ENCODE assay signal across 25 cellular contexts in the genomic region with DNA sequence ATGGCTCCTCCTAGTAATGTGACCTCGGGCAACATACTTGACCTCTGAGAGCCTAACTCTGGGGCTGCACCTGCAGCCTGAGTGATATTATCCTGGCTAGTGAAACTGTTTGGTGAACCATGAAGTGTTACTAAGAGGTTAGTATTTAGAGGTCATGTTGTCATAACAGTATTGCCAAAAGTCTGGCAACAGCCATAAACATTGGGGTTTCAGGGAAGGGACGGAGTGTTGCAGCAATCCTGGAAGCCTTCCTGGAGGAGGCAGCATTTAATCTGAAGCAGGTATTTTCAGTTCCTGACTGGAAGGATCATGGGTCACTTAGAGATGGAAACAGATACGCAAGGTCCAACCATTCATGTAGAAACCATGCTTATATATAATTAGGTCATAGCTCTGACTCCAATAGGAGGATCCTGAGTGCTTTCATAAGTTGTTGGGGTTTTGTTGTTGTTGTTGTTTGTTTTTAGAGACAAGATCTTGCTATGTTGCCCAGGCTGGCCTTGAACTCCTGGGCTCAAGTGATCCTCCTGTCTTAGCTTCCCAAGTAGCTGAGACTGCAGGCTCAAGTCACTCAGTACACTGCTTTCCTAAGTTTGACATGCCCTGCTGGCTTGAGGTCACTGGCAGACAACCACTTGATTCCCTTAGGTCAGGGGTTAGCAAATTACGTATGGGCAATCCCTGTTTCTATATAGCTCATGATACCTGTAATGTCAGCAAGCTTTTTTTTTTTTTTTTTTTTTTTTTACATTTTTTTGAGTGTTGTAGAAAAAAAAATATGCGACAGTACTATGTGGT. TPM values are rescaled to one million over a fixed set of nuclear protein-coding genes. Genes with fewer than 3 reads are reported as not detected.
DNase-seq lines count a peak whose midpoint lies in the region; ATAC-seq and TF ChIP-seq lines count a peak whose summit lies in the region.
"Had no signal": no experiment of that assay in that cellular context is flagged by ENCODE, and none has a peak within 500 bp of the region (broad histone marks: within the 10 kb centered on the region; RNA-seq: fewer than 3 reads in every experiment).

No MANE protein-coding gene starts in this region.

- H3K14ac ChIP-seq in IMR-90 (replicated peaks; ENCODE audit: low read depth, low read length), result peak overlapping the region; percentile 85

- TF ChIP-seq CTCF in A673 (conservative IDR thresholded peaks at IDR 0.05; ENCODE audit: low read depth, low read length) (no peak), IMR-90 (conservative IDR thresholded peaks at IDR 0.05; ENCODE audit: low read depth, low read length) (no peak), brain (conservative IDR thresholded peaks at IDR 0.05) (no peak), neural cell (IDR thresholded peaks at IDR 0.05; ENCODE audit: poor library complexity, severe bottlenecking) (no peak), tibial nerve (IDR thresholded peaks at IDR 0.05) (no peak), GM23338 (conservative IDR thresholded peaks at IDR 0.05; ENCODE audit: low read depth in 2 of 2) (no peak)

- no peak overlapping the region for H2AK9ac ChIP-seq in IMR-90 (replicated peaks; ENCODE audit: low read depth, low read length, poor library complexity)

- peak overlapping the region; percentile 51; the same call in 1 of the 2 replicates for H3K18ac ChIP-seq in IMR-90 (ENCODE audit: low read depth, low read length)

- peaks cover 42% of the 10 kb centered on the region for H3K4me1 ChIP-seq in A673 (ENCODE audit: insufficient read depth, low read length, poor library complexity, severe bottlenecking)
- H3K4me1 ChIP-seq in IMR-90 (ENCODE audit: control insufficient read depth, insufficient read depth, low read length), result peaks cover 11% of the 10 kb centered on the region; the same call in 1 of the 2 replicates
- no peaks in the 10 kb centered on the region for H3K4me1 ChIP-seq in tibial nerve
- H3K4me1 ChIP-seq in GM23338 (ENCODE audit: insufficient read depth), result peaks cover 16% of the 10 kb centered on the region
- H3K4me1 ChIP-seq: BLaER1, body of pancreas, gastrocnemius medialis, sigmoid colon, transverse colon had no signal

- POLR2A ChIA-PET in A673 (lab: Charles Lee; ENCODE audit: low non-redundant PET), result interaction anchor here (0.6 kb wide), 1 partner anchor 49 kb away, joined by 5 read pairs; no protein-coding TSS in a partner anchor
- POLR2A ChIA-PET in IMR-90 (lab: Charles Lee; ENCODE audit: unreplicated experiment), result interaction anchor here (0.6 kb wide), 3 partner anchors 11 to 341 kb away, joined by 4 to 12 read pairs (median 9); no protein-coding TSS in a partner anchor

- H3K27me3 ChIP-seq in A673 (replicated peaks; ENCODE audit: insufficient read depth, low read depth, low read length, poor library complexity) (no peaks in the 10 kb centered on the region), IMR-90 (ENCODE audit: control insufficient read depth, insufficient read depth, low read length) (no peaks in the 10 kb centered on the region), neural cell (ENCODE audit: insufficient read depth, low read depth, low read length) (no peaks in the 10 kb centered on the region), tibial nerve (no peaks in the 10 kb centered on the region), GM23338 (ENCODE audit: insufficient read depth) (no peaks in the 10 kb centered on the region)
- H3K27me3 ChIP-seq: BLaER1, body of pancreas, gastrocnemius medialis, sigmoid colon, stomach, transverse colon had no signal

- H3K4me2 ChIP-seq in IMR-90 (ENCODE audit: low read depth, low read length), result no peak overlapping the region
- no peak overlapping the region for H3K4me2 ChIP-seq in neural cell (ENCODE audit: low read length)
- H3K4me2 ChIP-seq in GM23338, result no peak overlapping the region
- H3K4me2 ChIP-seq: BLaER1 had no signal

- TF ChIP-seq POLR2A in IMR-90 (IDR thresholded peaks at IDR 0.05; ENCODE audit: low read depth, low read length), result no peak
- TF ChIP-seq POLR2A in tibial nerve (IDR thresholded peaks at IDR 0.05), result no peak

- WGBS in IMR-90 (ENCODE audit: extremely low coverage in 2 of 2, insufficient read length in 1 of 2), 2 experiments, result 71% methylated on average over 2 of the region's 5 CpGs; no CpG with 5 or more reads in 1 of the 2 experiments
- 90 to 91% methylated on average over 5 of the region's 5 CpGs for WGBS in tibial nerve, 2 donors

- peak overlapping the region; percentile 74 to 84; a peak in 3 of 4 replicates for H4K8ac ChIP-seq in IMR-90 (ENCODE audit: low read depth in 2 of 2, low read length in 2 of 2)

- peaks cover 27% of the 10 kb centered on the region for H3K4me1 Mint-ChIP-seq in brain
- peaks cover 46% of the 10 kb centered on the region for H3K4me1 Mint-ChIP-seq in GM23338
- H3K4me1 Mint-ChIP-seq: nephron had no signal

- BruUV-seq in A673 (replicated peaks; lab: Mats Ljungman, UMichigan) (no TSS peak), IMR-90 (replicated peaks; lab: Mats Ljungman, UMichigan) (no TSS peak)

- H3K9me3 ChIP-seq in A673 (ENCODE audit: low read depth, low read length, poor library complexity, severe bottlenecking) (no peaks in the 10 kb centered on the region), IMR-90 (ENCODE audit: control insufficient read depth, insufficient read depth, low read length) (no peaks in the 10 kb centered on the region), neural cell (ENCODE audit: low read length) (no peaks in the 10 kb centered on the region), tibial nerve (no peaks in the 10 kb centered on the region)
- H3K9me3 ChIP-seq: BLaER1, body of pancreas, gastrocnemius medialis, sigmoid colon, stomach, transverse colon had no signal

- dilution Hi-C loops in IMR-90 (cut with HindIII; ENCODE audit: low sequenced_read_pairs, unreplicated experiment), result no loop called here

- H3K4me3 Mint-ChIP-seq in brain (no peak overlapping the region), GM23338 (no peak overlapping the region)
- H3K4me3 Mint-ChIP-seq: activated naive CD8-positive, alpha-beta T cell treated with anti-CD3 and anti-CD28 coated beads, Interleukin-2, amount 50 U/mL, for 24 hours; nephron had no signal

- peak overlapping the region; percentile 92 for H2BK5ac ChIP-seq in IMR-90 (ENCODE audit: low read depth, low read length, poor library complexity, severe bottlenecking)

- peak overlapping the region; percentile 87 for H2BK20ac ChIP-seq in IMR-90 (ENCODE audit: low read depth, low read length)

- H3K36me3 Mint-ChIP-seq in brain (no peaks in the 10 kb centered on the region), GM23338 (ENCODE audit: low read depth) (no peaks in the 10 kb centered on the region)

- H2AFZ ChIP-seq in IMR-90 (replicated peaks; ENCODE audit: low read length, poor library complexity) (peak overlapping the region; percentile 27), neural cell (ENCODE audit: low read depth, low read length) (no peak overlapping the region), GM23338 (no peak overlapping the region)

- peak overlapping the region; percentile 88; the same call in 2 of the 3 replicates for H2BK15ac ChIP-seq in IMR-90 (ENCODE audit: low read depth, low read length)

- H3K9ac ChIP-seq in IMR-90 (ENCODE audit: low read depth, low read length) (no peak overlapping the region), neural cell (ENCODE audit: low read length) (no peak overlapping the region)
- H3K9ac ChIP-seq: BLaER1 had no signal

- DNase-seq in A673 (ENCODE audit: low spot score) (no peak), IMR-90 (no peak), NCI-H526 treated with DMSO at 0.1 percent for 48 hours (lab: John Stamatoyannopoulos, UW) (no peak), tibial nerve (ENCODE audit: low spot score in 2 of 2) (no peak), cardiac septum (ENCODE audit: low spot score) (no peak), GM23338 (ENCODE audit: low spot score) (no peak)
- DNase-seq: activated gamma-delta T cell treated with Interleukin-2 at 50 U/mL for 16 hours; activated naive CD8-positive, alpha-beta T cell treated with anti-CD3 and anti-CD28 coated beads, Interleukin-2, amount 50 U/mL, for 24 hours; activated T-cell treated with anti-CD3 and anti-CD28 coated beads, Interleukin-2, amount 50 U/mL, for 1 hour; body of pancreas; effector memory CD4-positive, alpha-beta T cell; gastrocnemius medialis; hypothalamus; NCI-H1417 treated with DMSO at 0.1 percent for 48 hours; NCI-H2081 treated with DMSO at 0.1 percent for 48 hours; SHP77 treated with DMSO at 0.1 percent for 48 hours; sigmoid colon; stomach; T-helper 1 cell; transverse colon had no signal

- H2AK5ac ChIP-seq in IMR-90 (ENCODE audit: low read depth, low read length), result peak overlapping the region; percentile 92

- H3K79me1 ChIP-seq in IMR-90 (ENCODE audit: low read depth in 1 of 2, low read length in 2 of 2), result peaks cover 4 to 9% of the 10 kb centered on the region in 2 experiments; a peak in 1 of 4 replicates

- H3K4me3 ChIP-seq in A673 (ENCODE audit: low read depth, low read length, poor library complexity, severe bottlenecking), result no peak overlapping the region
- H3K4me3 ChIP-seq in IMR-90 (ENCODE audit: insufficient read depth, low read depth, low read length), result no peak overlapping the region
- H3K4me3 ChIP-seq in neural cell (ENCODE audit: low read length), result peak overlapping the region; percentile 13
- no peak overlapping the region for H3K4me3 ChIP-seq in tibial nerve
- no peak overlapping the region for H3K4me3 ChIP-seq in GM23338
- H3K4me3 ChIP-seq: BLaER1, body of pancreas, gastrocnemius medialis, sigmoid colon, stomach, transverse colon had no signal

- in situ Hi-C loops in IMR-90 (cut with MboI; ENCODE audit: low sequenced_read_pairs), result no loop called here

- H3F3A ChIP-seq in neural cell (ENCODE audit: insufficient read depth, low read length, poor library complexity, severe bottlenecking), result no peaks in the 10 kb centered on the region
- H3F3A ChIP-seq in GM23338 (replicated peaks; ENCODE audit: low read depth), result no peaks in the 10 kb centered on the region

- H3K9me2 ChIP-seq in neural cell (ENCODE audit: insufficient read depth, low read length) (no peaks in the 10 kb centered on the region), GM23338 (ENCODE audit: insufficient read depth) (no peaks in the 10 kb centered on the region; the same call in none of the 2 replicates)

- H3K23ac ChIP-seq in IMR-90 (ENCODE audit: low read depth, low read length), result peak overlapping the region; percentile 78

- H3K9me1 ChIP-seq in IMR-90 (ENCODE audit: insufficient read depth, low read length), result peaks cover 14% of the 10 kb centered on the region

- no peaks in the 10 kb centered on the region for H3K79me2 ChIP-seq in neural cell (replicated peaks; ENCODE audit: insufficient read depth, low read length)
- no peaks in the 10 kb centered on the region for H3K79me2 ChIP-seq in GM23338 (replicated peaks; ENCODE audit: insufficient read depth)

- H2BK120ac ChIP-seq in IMR-90 (ENCODE audit: low read depth, low read length), result peak overlapping the region; percentile 92

- H4K5ac ChIP-seq in IMR-90 (ENCODE audit: low read depth, low read length), result peak overlapping the region; percentile 38; the same call in 1 of the 2 replicates

- H3K56ac ChIP-seq in IMR-90 (ENCODE audit: extremely low read depth, insufficient read depth, low read length), result peak overlapping the region; percentile 58

- intact Hi-C loops in A673 (cut with micrococcal nuclease; ENCODE audit: unreplicated experiment) (no loop called here), IMR-90 (cut with micrococcal nuclease) (loop anchor here (10.0 kb wide), 1 partner anchor 737 kb away; no protein-coding TSS in a partner anchor), cardiac septum (cut with DNase I) (no loop called here)

- H3K36me3 ChIP-seq in A673 (ENCODE audit: insufficient read depth, low read length, poor library complexity, severe bottlenecking) (no peaks in the 10 kb centered on the region), IMR-90 (ENCODE audit: control insufficient read depth, insufficient read depth, low read length) (no peaks in the 10 kb centered on the region), neural cell (ENCODE audit: insufficient read depth, low read length) (no peaks in the 10 kb centered on the region), tibial nerve (no peaks in the 10 kb centered on the region), GM23338 (ENCODE audit: insufficient read depth) (no peaks in the 10 kb centered on the region)
- H3K36me3 ChIP-seq: BLaER1, gastrocnemius medialis, sigmoid colon, stomach, transverse colon had no signal

- H4K91ac ChIP-seq in IMR-90 (ENCODE audit: insufficient read depth, low read depth, low read length), result peak overlapping the region; percentile 92

- no peaks in the 10 kb centered on the region for H4K20me1 ChIP-seq in IMR-90 (ENCODE audit: insufficient read depth, low read length)
- H4K20me1 ChIP-seq in neural cell (ENCODE audit: insufficient read depth), result no peaks in the 10 kb centered on the region
- no peaks in the 10 kb centered on the region for H4K20me1 ChIP-seq in GM23338 (replicated peaks; ENCODE audit: insufficient read depth)
- H4K20me1 ChIP-seq: BLaER1 had no signal

- H3K27me3 Mint-ChIP-seq in brain (peaks cover 3% of the 10 kb centered on the region), GM23338 (ENCODE audit: insufficient read depth, low read depth, poor library complexity) (peaks cover 5% of the 10 kb centered on the region)
- H3K27me3 Mint-ChIP-seq: activated naive CD8-positive, alpha-beta T cell treated with anti-CD3 and anti-CD28 coated beads, Interleukin-2, amount 50 U/mL, for 24 hours had no signal

- H3K27ac ChIP-seq in A673 (ENCODE audit: low read depth, low read length, poor library complexity, severe bottlenecking), result peak overlapping the region; percentile 46
- H3K27ac ChIP-seq in IMR-90 (ENCODE audit: insufficient read depth, low read length), result peak overlapping the region; percentile 73
- H3K27ac ChIP-seq in neural cell (ENCODE audit: low read length), result peak overlapping the region; percentile 55
- H3K27ac ChIP-seq in tibial nerve, result no peak overlapping the region
- H3K27ac ChIP-seq in GM23338 (ENCODE audit: low read depth), result no peak overlapping the region
- H3K27ac ChIP-seq: BLaER1, body of pancreas, gastrocnemius medialis, sigmoid colon, stomach, transverse colon had no signal

- TF ChIP-seq RAD21 in IMR-90 (IDR thresholded peaks at IDR 0.05; ENCODE audit: low read length) (no peak), neural cell (conservative IDR thresholded peaks at IDR 0.05) (no peak)

- H3K9me3 Mint-ChIP-seq in brain (peaks cover 0 to 18% (median 0%) of the 10 kb centered on the region in 5 experiments), GM23338 (no peaks in the 10 kb centered on the region)
- H3K9me3 Mint-ChIP-seq: nephron had no signal

- CTCF ChIA-PET in A673 (lab: Charles Lee), result interaction anchor here (0.9 kb wide), 1 partner anchor 11 kb away, joined by 3 read pairs; no protein-coding TSS in a partner anchor
- CTCF ChIA-PET in IMR-90 (lab: Yijun Ruan, JAX), result interaction anchor here (0.6 to 1.5 kb wide), 3 partner anchors 11 to 89 kb away, joined by 3 to 4 read pairs (median 4); no protein-coding TSS in a partner anchor

- H3K4ac ChIP-seq in IMR-90 (ENCODE audit: low read depth, low read length), result peak overlapping the region; percentile 96

- no peak for TF ChIP-seq EP300 in neural cell (conservative IDR thresholded peaks at IDR 0.05; ENCODE audit: poor library complexity, severe bottlenecking)
- TF ChIP-seq EP300 in tibial nerve (IDR thresholded peaks at IDR 0.05), result no peak

- H3K27ac Mint-ChIP-seq in brain (peak overlapping the region in 4 of 5 experiments; percentile 25 to 78 (median 46)), GM23338 (no peak overlapping the region)
- H3K27ac Mint-ChIP-seq: activated naive CD8-positive, alpha-beta T cell treated with anti-CD3 and anti-CD28 coated beads, Interleukin-2, amount 50 U/mL, for 24 hours; nephron had no signal

- ATAC-seq in IMR-90 (ENCODE audit: low read depth), result peak; percentile 5; the same call in 1 of the 2 replicates
- ATAC-seq in GM23338, result no peak
- ATAC-seq: body of pancreas, gastrocnemius medialis had no signal

RNA-seq across cellular contexts. Expression of a gene that starts 21.4 kb away (rescaled TPM):
- total RNA-seq in A673 (2021), result 3.4 and 3.6 TPM in 2 replicates
- 7.2 and 9.0 TPM in 2 replicates for total RNA-seq in IMR-90 (2012; rRNA removed)
- polyA plus RNA-seq in IMR-90 (2012; rRNA removed), result 4.4 and 5.4 TPM in 2 replicates
- polyA plus RNA-seq in IMR-90 (2012; cell fraction: cytosol; rRNA removed), result 3.5 and 6.1 TPM in 2 replicates
- 2.0 and 4.2 TPM in 2 replicates for polyA plus RNA-seq in IMR-90 (2012; cell fraction: nucleus; rRNA removed; ENCODE audit: low replicate concordance)
- not detected for polyA plus RNA-seq in brain (ENCODE audit: insufficient read depth, low read depth, low replicate concordance)
- 0.90 and 1.1 TPM in 2 replicates for polyA plus RNA-seq in neural cell
- 0.93 and 1.2 TPM in 2 replicates for polyA minus RNA-seq in neural cell
- total RNA-seq in tibial nerve, result 1 to 10 TPM in 1 of 4 donors, under 1 TPM in 2, not detected in 1; 0.21 to 1.8 (median 0.22) TPM
- total RNA-seq in cardiac septum, result not detected
- total RNA-seq in GM23338 (2014; rRNA removed; shearing (Covaris generic)), result 1.0 and 1.9 TPM in 2 replicates
- polyA plus RNA-seq in GM23338 (2016; fragmentation: Nextera tagmentation; extraction: Ambion mirVana), result 0.17 and 0.55 TPM in 2 replicates
- total RNA-seq: mononuclear cell had no signal

Comparison
In these comparisons a context has a peak if more than half of its experiments do, and no peak if none do; other contexts are left out.
1. H3K27ac ChIP-seq: peak in A673 (single experiment), IMR-90 (single experiment) and neural cell (single experiment); none in tibial nerve (0 of 4) and GM23338 (single experiment).